12 cellular contexts compared by ENCODE assay signal in genomic region chr20:57526067-57526884, GRCh38. TPM values are rescaled to one million over a fixed set of nuclear protein-coding genes. Genes with fewer than 3 reads are reported as not detected.
DNase-seq lines count a peak whose midpoint lies in the region; ATAC-seq and TF ChIP-seq lines count a peak whose summit lies in the region.
"Had no signal": no experiment of that assay in that cellular context is flagged by ENCODE, and none has a peak within 500 bp of the region (broad histone marks: within the 10 kb centered on the region; RNA-seq: fewer than 3 reads in every experiment).

No MANE protein-coding gene starts in this region.

- H3K4me1 ChIP-seq in Caco-2 (no peaks in the 10 kb centered on the region), OCI-LY1 (ENCODE audit: insufficient read depth, low read length, severe bottlenecking) (no peaks in the 10 kb centered on the region)
- H3K4me1 ChIP-seq: right atrium auricular region had no signal

- DNase-seq in Caco-2 (peak; percentile 57 to 60), GM12864 (ENCODE audit: low read depth) (no peak), erythroblast (lab: John Stamatoyannopoulos, UW) (peak; percentile 74 to 87), GM10266 (ENCODE audit: extremely low spot score) (no peak), GM19240 (ENCODE audit: insufficient read length, low spot score) (no peak)
- no peak for DNase-seq in activated T-helper 1 cell treated with anti-CD3 and anti-CD28 coated beads, Interleukin-12 subunit alpha, Interleukin-12 subunit beta, Interleukin-2, Interleukin-4 antibody, amounts not matched to agents 30 ng/mL and 10 ng/mL and 1 ng/mL, durations not matched to agents 14 hours and 24 hours and 36 hours (ENCODE audit: low spot score)
- DNase-seq: activated CD4-positive, alpha-beta T cell treated with anti-CD3 and anti-CD28 coated beads, Interleukin-2, amount 10 ng/mL, durations not matched to agents 7 days and 5 days; NCI-H1694 treated with DMSO at 0.1 percent for 48 hours had no signal

- H4K20me1 ChIP-seq in OCI-LY1 (ENCODE audit: insufficient read depth, low read length): no peaks in the 10 kb centered on the region

- H3K27ac ChIP-seq in OCI-LY1 (ENCODE audit: low read depth, low read length, poor library complexity, severe bottlenecking): no peak overlapping the region
- H3K27ac ChIP-seq: right atrium auricular region had no signal

- no peaks in the 10 kb centered on the region for H3K36me3 ChIP-seq in Caco-2 (ENCODE audit: control insufficient read depth, insufficient read depth, low read length)
- no peaks in the 10 kb centered on the region for H3K36me3 ChIP-seq in OCI-LY1 (ENCODE audit: insufficient read depth, low read length)
- H3K36me3 ChIP-seq: right atrium auricular region had no signal

- no peak overlapping the region for H3K4me2 ChIP-seq in OCI-LY1 (ENCODE audit: low read length)

- intact Hi-C loops in Caco-2 (cut with micrococcal nuclease; ENCODE audit: unreplicated experiment): no loop called here
- intact Hi-C loops in activated T-helper 1 cell treated with anti-CD3 and anti-CD28 coated beads, Interleukin-12 subunit alpha, Interleukin-12 subunit beta, Interleukin-2, Interleukin-4 antibody, amounts not matched to agents 30 ng/mL and 10 ng/mL and 1 ng/mL, durations not matched to agents 14 hours and 24 hours and 36 hours (cut with micrococcal nuclease): no loop called here

- TF ChIP-seq POLR2A in erythroblast (IDR thresholded peaks at IDR 0.05; ENCODE audit: low read length): no peak

- ATAC-seq in GM21423 (IDR thresholded peaks at IDR 0.05; ENCODE audit: unreplicated experiment): no peak

- H3F3A ChIP-seq in OCI-LY1 (ENCODE audit: insufficient read depth, low read length): no peaks in the 10 kb centered on the region

- H2AFZ ChIP-seq in OCI-LY1 (ENCODE audit: low read length): no peak overlapping the region

- H3K9me3 ChIP-seq in Caco-2 (no peaks in the 10 kb centered on the region), OCI-LY1 (ENCODE audit: low read length) (no peaks in the 10 kb centered on the region)
- H3K9me3 ChIP-seq: right atrium auricular region had no signal

- no peaks in the 10 kb centered on the region for H3K27me3 ChIP-seq in Caco-2 (replicated peaks; ENCODE audit: control insufficient read depth, insufficient read depth, low read length)
- H3K27me3 ChIP-seq in OCI-LY1 (ENCODE audit: insufficient read depth, low read length): no peaks in the 10 kb centered on the region
- H3K27me3 ChIP-seq: right atrium auricular region had no signal

- CTCF ChIA-PET in Caco-2 (lab: Charles Lee): interaction anchor here (1.5 kb wide), 1 partner anchor 33 kb away, joined by 5 read pairs; no protein-coding TSS in a partner anchor

- H3K4me1 Mint-ChIP-seq in Caco-2 (ENCODE audit: low read depth, unreplicated experiment): peaks cover 7% of the 10 kb centered on the region
- peaks cover 10% of the 10 kb centered on the region for H3K4me1 Mint-ChIP-seq in activated T-helper 1 cell treated with anti-CD3 and anti-CD28 coated beads, Interleukin-12 subunit alpha, Interleukin-12 subunit beta, Interleukin-2, Interleukin-4 antibody, amounts not matched to agents 30 ng/mL and 10 ng/mL and 1 ng/mL, durations not matched to agents 14 hours and 24 hours and 36 hours (ENCODE audit: low read depth)

- POLR2A ChIA-PET in Caco-2 (lab: Charles Lee): no interaction called here

- no TSS peak for BruUV-seq in Caco-2 (replicated peaks; lab: Mats Ljungman, UMichigan)

- peaks cover 3% of the 10 kb centered on the region for H3K27me3 Mint-ChIP-seq in Caco-2 (ENCODE audit: insufficient read depth, unreplicated experiment)
- H3K27me3 Mint-ChIP-seq in activated T-helper 1 cell treated with anti-CD3 and anti-CD28 coated beads, Interleukin-12 subunit alpha, Interleukin-12 subunit beta, Interleukin-2, Interleukin-4 antibody, amounts not matched to agents 30 ng/mL and 10 ng/mL and 1 ng/mL, durations not matched to agents 14 hours and 24 hours and 36 hours (ENCODE audit: insufficient read depth): peaks cover 5% of the 10 kb centered on the region

- H3K79me2 ChIP-seq in OCI-LY1 (ENCODE audit: insufficient read depth, low read length): no peaks in the 10 kb centered on the region

- no peaks in the 10 kb centered on the region for H3K9me2 ChIP-seq in OCI-LY1 (ENCODE audit: low read depth, low read length)

- H3K36me3 Mint-ChIP-seq in Caco-2 (ENCODE audit: insufficient read depth, unreplicated experiment): no peaks in the 10 kb centered on the region
- no peaks in the 10 kb centered on the region for H3K36me3 Mint-ChIP-seq in activated T-helper 1 cell treated with anti-CD3 and anti-CD28 coated beads, Interleukin-12 subunit alpha, Interleukin-12 subunit beta, Interleukin-2, Interleukin-4 antibody, amounts not matched to agents 30 ng/mL and 10 ng/mL and 1 ng/mL, durations not matched to agents 14 hours and 24 hours and 36 hours (ENCODE audit: low read depth)

- H3K4me3 ChIP-seq in Caco-2 (ENCODE audit: low read depth, low read length) (no peak overlapping the region), GM12864 (ENCODE audit: low read depth, low read length) (no peak overlapping the region), OCI-LY1 (ENCODE audit: low read depth, low read length, poor library complexity, severe bottlenecking) (no peak overlapping the region)
- H3K4me3 ChIP-seq: right atrium auricular region had no signal

- no peak overlapping the region for H3K4me3 Mint-ChIP-seq in Caco-2 (ENCODE audit: unreplicated experiment)
- H3K4me3 Mint-ChIP-seq in activated T-helper 1 cell treated with anti-CD3 and anti-CD28 coated beads, Interleukin-12 subunit alpha, Interleukin-12 subunit beta, Interleukin-2, Interleukin-4 antibody, amounts not matched to agents 30 ng/mL and 10 ng/mL and 1 ng/mL, durations not matched to agents 14 hours and 24 hours and 36 hours: no peak overlapping the region
- H3K4me3 Mint-ChIP-seq: activated CD4-positive, alpha-beta T cell treated with anti-CD3 and anti-CD28 coated beads, Interleukin-2, amount 10 ng/mL, durations not matched to agents 7 days and 5 days had no signal

- H3K9me3 Mint-ChIP-seq in Caco-2 (ENCODE audit: unreplicated experiment): no peaks in the 10 kb centered on the region
- no peaks in the 10 kb centered on the region for H3K9me3 Mint-ChIP-seq in activated T-helper 1 cell treated with anti-CD3 and anti-CD28 coated beads, Interleukin-12 subunit alpha, Interleukin-12 subunit beta, Interleukin-2, Interleukin-4 antibody, amounts not matched to agents 30 ng/mL and 10 ng/mL and 1 ng/mL, durations not matched to agents 14 hours and 24 hours and 36 hours
- H3K9me3 Mint-ChIP-seq: activated CD4-positive, alpha-beta T cell treated with anti-CD3 and anti-CD28 coated beads, Interleukin-2, amount 10 ng/mL, durations not matched to agents 7 days and 5 days had no signal

- TF ChIP-seq CTCF in Caco-2 (IDR thresholded peaks at IDR 0.05; ENCODE audit: insufficient read depth in 1 of 2, low read depth in 1 of 2, low read length in 1 of 2, severe bottlenecking in 1 of 2, unreplicated experiment in 1 of 2): peak; percentile 55
- TF ChIP-seq CTCF in GM12864 (IDR thresholded peaks at IDR 0.05; ENCODE audit: low read depth, low read length, missing control alignments): peak; percentile 30
- TF ChIP-seq CTCF in OCI-LY1 (IDR thresholded peaks at IDR 0.05; ENCODE audit: low read length): peak; percentile 61
- TF ChIP-seq CTCF in GM10266 (IDR thresholded peaks at IDR 0.05; ENCODE audit: control insufficient read depth, insufficient read depth, low read depth, missing control alignments): no peak

- H3K9ac ChIP-seq in OCI-LY1 (ENCODE audit: low read length): no peak overlapping the region

- H3K27ac Mint-ChIP-seq in Caco-2 (ENCODE audit: unreplicated experiment): no peak overlapping the region
- H3K27ac Mint-ChIP-seq in activated T-helper 1 cell treated with anti-CD3 and anti-CD28 coated beads, Interleukin-12 subunit alpha, Interleukin-12 subunit beta, Interleukin-2, Interleukin-4 antibody, amounts not matched to agents 30 ng/mL and 10 ng/mL and 1 ng/mL, durations not matched to agents 14 hours and 24 hours and 36 hours: no peak overlapping the region
- H3K27ac Mint-ChIP-seq: activated CD4-positive, alpha-beta T cell treated with anti-CD3 and anti-CD28 coated beads, Interleukin-2, amount 10 ng/mL, durations not matched to agents 7 days and 5 days had no signal

RNA-seq across cellular contexts. Expression of gene CTCFL, which starts 1.3 kb away (rescaled TPM):
- total RNA-seq in Caco-2 (2022): not detected in 2 replicates
- not detected in 2 replicates for total RNA-seq in activated T-helper 1 cell treated with anti-CD3 and anti-CD28 coated beads, Interleukin-12 subunit alpha, Interleukin-12 subunit beta, Interleukin-2, Interleukin-4 antibody, amounts not matched to agents 30 ng/mL and 10 ng/mL and 1 ng/mL, durations not matched to agents 14 hours and 24 hours and 36 hours
- total RNA-seq: activated CD4-positive, alpha-beta T cell treated with anti-CD3 and anti-CD28 coated beads, Interleukin-2, amount 10 ng/mL, durations not matched to agents 7 days and 5 days; right atrium auricular region; ureter had no signal

RNA-seq across cellular contexts. Expression of gene PCK1, which starts 34.6 kb away (rescaled TPM):
- total RNA-seq in Caco-2 (2022): 0.42 TPM in 1 of 2 replicates, not detected in the other
- total RNA-seq in activated T-helper 1 cell treated with anti-CD3 and anti-CD28 coated beads, Interleukin-12 subunit alpha, Interleukin-12 subunit beta, Interleukin-2, Interleukin-4 antibody, amounts not matched to agents 30 ng/mL and 10 ng/mL and 1 ng/mL, durations not matched to agents 14 hours and 24 hours and 36 hours: not detected in 2 replicates
- total RNA-seq: activated CD4-positive, alpha-beta T cell treated with anti-CD3 and anti-CD28 coated beads, Interleukin-2, amount 10 ng/mL, durations not matched to agents 7 days and 5 days had no signal

Comparison
In these comparisons a context has a peak if more than half of its experiments do, and no peak if none do; other contexts are left out.
1. DNase-seq: peak in Caco-2 (2 of 2) and erythroblast (2 of 2); none in GM12864 (single experiment), activated T-helper 1 cell treated with anti-CD3 and anti-CD28 coated beads, Interleukin-12 subunit alpha, Interleukin-12 subunit beta, Interleukin-2, Interleukin-4 antibody, amounts not matched to agents 30 ng/mL and 10 ng/mL and 1 ng/mL, durations not matched to agents 14 hours and 24 hours and 36 hours (single experiment), GM10266 (single experiment) and GM19240 (single experiment).